ENCODE assay signal across 17 cellular contexts in genomic region chr13:30755678-30756077, GRCh38. TPM values are rescaled to one million over a fixed set of nuclear protein-coding genes. Genes with fewer than 3 reads are reported as not detected.
DNase-seq lines count a peak whose midpoint lies in the region; ATAC-seq, FAIRE-seq and TF ChIP-seq lines count a peak whose summit lies in the region.
"Had no signal": no experiment of that assay in that cellular context is flagged by ENCODE, and none has a peak within 500 bp of the region (broad histone marks: within the 10 kb centered on the region; RNA-seq: fewer than 3 reads in every experiment).

No MANE protein-coding gene starts in this region.

- no peaks in the 10 kb centered on the region for H3K9me3 Mint-ChIP-seq in activated naive CD4-positive, alpha-beta T cell treated with anti-CD3 and anti-CD28 coated beads for 36 hours

- no peaks in the 10 kb centered on the region for H3K27me3 ChIP-seq in KMS-11 (ENCODE audit: insufficient read depth, low read depth)
- H3K27me3 ChIP-seq in keratinocyte (ENCODE audit: control insufficient read depth, extremely low read depth, insufficient read depth, low read length), result peaks cover 23% of the 10 kb centered on the region

- no peak for ATAC-seq in left lobe of liver

- TF ChIP-seq CTCF in KMS-11 (conservative IDR thresholded peaks at IDR 0.05; ENCODE audit: low read depth, low read length) (no peak), keratinocyte (optimal IDR thresholded peaks at IDR 0.05 in 1 of 3, IDR thresholded peaks at IDR 0.05 in 1 of 3, conservative IDR thresholded peaks at IDR 0.05 in 1 of 3; ENCODE audit: extremely low read depth in 1 of 3, insufficient read depth in 2 of 3, low read length in 3 of 3) (no peak)

- peak overlapping the region; percentile 93 for H3K27ac ChIP-seq in KMS-11
- no peak overlapping the region for H3K27ac ChIP-seq in keratinocyte (ENCODE audit: control insufficient read depth, insufficient read depth, low read length)

- H3K9me3 ChIP-seq in keratinocyte (ENCODE audit: control insufficient read depth, low read depth, low read length), result no peaks in the 10 kb centered on the region
- H3K9me3 ChIP-seq: Caco-2, HAP-1 had no signal

- peaks cover 7% of the 10 kb centered on the region for H3K4me1 Mint-ChIP-seq in activated naive CD4-positive, alpha-beta T cell treated with anti-CD3 and anti-CD28 coated beads for 36 hours (ENCODE audit: low read depth)
- H3K4me1 Mint-ChIP-seq: B cell had no signal

- H3K9ac ChIP-seq in KMS-11 (peak overlapping the region; percentile 69; the same call in 1 of the 2 replicates), keratinocyte (ENCODE audit: control insufficient read depth, extremely low read depth, insufficient read depth, low read length) (no peak overlapping the region)

- no peak overlapping the region for H3K4me3 Mint-ChIP-seq in activated naive CD4-positive, alpha-beta T cell treated with anti-CD3 and anti-CD28 coated beads for 36 hours
- H3K4me3 Mint-ChIP-seq: B cell; CD4-positive, CD25-positive, alpha-beta regulatory T cell had no signal

- H3K36me3 Mint-ChIP-seq in activated naive CD4-positive, alpha-beta T cell treated with anti-CD3 and anti-CD28 coated beads for 36 hours (ENCODE audit: low read depth), result peaks cover 14% of the 10 kb centered on the region

- DNase-seq in NCI-H2107 treated with DMSO at 0.1 percent for 48 hours (lab: John Stamatoyannopoulos, UW; ENCODE audit: unreplicated experiment) (peak; percentile 74), NCI-H82 (lab: John Stamatoyannopoulos, UW) (peak; percentile 57), keratinocyte (ENCODE audit: low read depth, low spot score) (no peak), left lobe of liver (ENCODE audit: low spot score) (no peak), AML-193 (lab: John Stamatoyannopoulos, UW) (no peak)
- no peak for DNase-seq in activated naive CD4-positive, alpha-beta T cell treated with anti-CD3 and anti-CD28 coated beads for 36 hours
- DNase-seq: Caco-2; CD4-positive, CD25-positive, alpha-beta regulatory T cell; DMS153; IMR-90; NCI-H1105 treated with DMSO at 0.1 percent for 48 hours; NCI-H187 treated with DMSO at 0.1 percent for 48 hours; NCI-H2227 treated with DMSO at 0.1 percent for 48 hours; T-helper 2 cell had no signal

- H3K27ac Mint-ChIP-seq in activated naive CD4-positive, alpha-beta T cell treated with anti-CD3 and anti-CD28 coated beads for 36 hours, result no peak overlapping the region
- H3K27ac Mint-ChIP-seq: B cell had no signal

- CTCF ChIA-PET in activated naive CD4-positive, alpha-beta T cell treated with anti-CD3 and anti-CD28 coated beads for 36 hours (lab: Charles Lee), result no interaction called here

- H3K4me2 ChIP-seq in KMS-11 (peak overlapping the region; percentile 38), keratinocyte (ENCODE audit: control insufficient read depth, extremely low read depth, insufficient read depth, low read depth, low read length) (no peak overlapping the region)

- H3K36me3 ChIP-seq in KMS-11 (ENCODE audit: insufficient read depth) (no peaks in the 10 kb centered on the region), keratinocyte (ENCODE audit: control insufficient read depth in 2 of 2, extremely low read depth in 1 of 2, insufficient read depth in 2 of 2, low read length in 2 of 2) (no peaks in the 10 kb centered on the region)
- H3K36me3 ChIP-seq: HAP-1 had no signal

- H2AFZ ChIP-seq in KMS-11 (ENCODE audit: low read depth) (peak overlapping the region; percentile 77), keratinocyte (ENCODE audit: control insufficient read depth, low read length) (no peak overlapping the region)

- H4K20me1 ChIP-seq in KMS-11 (ENCODE audit: insufficient read depth) (no peaks in the 10 kb centered on the region), keratinocyte (ENCODE audit: control insufficient read depth, extremely low read depth, insufficient read depth, low read length) (no peaks in the 10 kb centered on the region)

- intact Hi-C loops in activated naive CD4-positive, alpha-beta T cell treated with anti-CD3 and anti-CD28 coated beads for 36 hours (cut with micrococcal nuclease), result no loop called here

- no peak overlapping the region for H3K4me3 ChIP-seq in KMS-11 (IDR thresholded peaks at IDR 0.05; ENCODE audit: insufficient read depth, low read depth, low read length)
- H3K4me3 ChIP-seq in keratinocyte (ENCODE audit: control insufficient read depth in 2 of 3, extremely low read depth in 1 of 3, insufficient read depth in 2 of 3, low read depth in 1 of 3, low read length in 3 of 3), result no peak overlapping the region
- H3K4me3 ChIP-seq: HAP-1 had no signal

- H3K9me1 ChIP-seq in keratinocyte (ENCODE audit: control insufficient read depth, extremely low read depth, insufficient read depth, low read length), result no peaks in the 10 kb centered on the region

- dilution Hi-C loops in keratinocyte (cut with MboI; ENCODE audit: extremely low pct_ligation_motif_present, low sequenced_read_pairs), result no loop called here

- H3K79me2 ChIP-seq in KMS-11 (ENCODE audit: insufficient read depth, low read depth) (no peaks in the 10 kb centered on the region), keratinocyte (ENCODE audit: control insufficient read depth, insufficient read depth, low read length) (no peaks in the 10 kb centered on the region)

- no peaks in the 10 kb centered on the region for H3K27me3 Mint-ChIP-seq in activated naive CD4-positive, alpha-beta T cell treated with anti-CD3 and anti-CD28 coated beads for 36 hours (ENCODE audit: low read depth)
- H3K27me3 Mint-ChIP-seq: B cell; CD4-positive, CD25-positive, alpha-beta regulatory T cell had no signal

- peaks cover 31% of the 10 kb centered on the region for H3K4me1 ChIP-seq in KMS-11 (ENCODE audit: low read depth, poor library complexity, severe bottlenecking)
- no peaks in the 10 kb centered on the region for H3K4me1 ChIP-seq in keratinocyte (ENCODE audit: control insufficient read depth, extremely low read depth, insufficient read depth, low read length)
- H3K4me1 ChIP-seq: Caco-2, HAP-1 had no signal

- peak; percentile 23 for FAIRE-seq in keratinocyte (lab: Jason Lieb, UNC)

RNA-seq across cellular contexts. Expression of gene ALOX5AP, which starts 20.3 kb away (rescaled TPM):
- 0.31 to 0.98 TPM (median 0.62 TPM) in 3 replicates for polyA plus RNA-seq in keratinocyte
- polyA plus RNA-seq in keratinocyte (2011; ENCODE audit: low read depth), result not detected
- 0.45 and 0.96 TPM in 2 replicates for polyA plus RNA-seq in keratinocyte (2011; cell fraction: cytosol; rRNA removed)
- polyA plus RNA-seq in keratinocyte (2011; cell fraction: nucleus; rRNA removed), result 0.64 and 0.98 TPM in 2 replicates
- 0.20 and 0.22 TPM in 2 replicates for polyA plus RNA-seq in keratinocyte (2012; ENCODE audit: low replicate concordance)
- polyA minus RNA-seq in keratinocyte, result 0.40 to 1.5 TPM in 2 of 3 replicates, not detected in the other
- not detected for polyA minus RNA-seq in keratinocyte (2011; cell fraction: cytosol; rRNA and poly(A)+ RNA removed)
- polyA minus RNA-seq in keratinocyte (2011; cell fraction: nucleus; rRNA and poly(A)+ RNA removed), result not detected in 2 replicates
- total RNA-seq in activated naive CD4-positive, alpha-beta T cell treated with anti-CD3 and anti-CD28 coated beads for 36 hours, result 10 to 100 TPM; 21.3 to 21.7 TPM
- 1.5 TPM for total RNA-seq in left lobe of liver
- total RNA-seq: IMR-90 had no signal

Comparison
In these comparisons a context has a peak if more than half of its experiments do, and no peak if none do; other contexts are left out.
1. DNase-seq: peak in NCI-H2107 treated with DMSO at 0.1 percent for 48 hours (single experiment) and NCI-H82 (single experiment); none in keratinocyte (single experiment), activated naive CD4-positive, alpha-beta T cell treated with anti-CD3 and anti-CD28 coated beads for 36 hours (single experiment), left lobe of liver (single experiment) and AML-193 (0 of 2).